ENCODE assay signal across 11 cellular contexts in genomic region chr6:158408552-158409130, GRCh38.
DNase-seq lines count a peak whose midpoint lies in the region; ATAC-seq and TF ChIP-seq lines count a peak whose summit lies in the region.
"Had no signal": no experiment of that assay in that cellular context is flagged by ENCODE, and none has a peak within 500 bp of the region (broad histone marks: within the 10 kb centered on the region; RNA-seq: fewer than 3 reads in every experiment).

No MANE protein-coding gene starts in this region.

- peak overlapping the region; percentile 13 for H3K27ac ChIP-seq in cardiac muscle cell
- H3K27ac ChIP-seq in prostate gland, result no peak overlapping the region
- H3K27ac ChIP-seq: thyroid gland had no signal

- no peaks in the 10 kb centered on the region for H3K36me3 ChIP-seq in cardiac muscle cell
- H3K36me3 ChIP-seq in prostate gland, result no peaks in the 10 kb centered on the region
- H3K36me3 ChIP-seq: thyroid gland had no signal

- no peaks in the 10 kb centered on the region for H3K27me3 Mint-ChIP-seq in activated CD4-positive, alpha-beta memory T cell treated with anti-CD3 and anti-CD28 coated beads for 36 hours
- H3K27me3 Mint-ChIP-seq: T-cell had no signal

- DNase-seq in C1 segment of cervical spinal cord (lab: John Stamatoyannopoulos, UW) (peak in 8 of 14 donors; percentile 3 to 64 (median 42)), amniotic epithelial cell (ENCODE audit: low read depth) (peak; percentile 65), cardiac muscle cell (ENCODE audit: low read depth in 1 of 2, low spot score in 1 of 2) (peak; percentile 25 to 96), posterior vena cava (ENCODE audit: low spot score) (peak; percentile 85), prostate gland (ENCODE audit: low spot score) (no peak)
- DNase-seq in activated CD4-positive, alpha-beta memory T cell treated with anti-CD3 and anti-CD28 coated beads for 36 hours, result no peak
- no peak for DNase-seq in stimulated activated CD4-positive, alpha-beta T cell treated with anti-CD3 and anti-CD28 coated beads, Interleukin-2, amount 100 ng/mL, for 24 hours
- DNase-seq: NCI-H2029, T-cell, thyroid gland had no signal

- no peak overlapping the region for H3K4me3 ChIP-seq in cardiac muscle cell
- no peak overlapping the region for H3K4me3 ChIP-seq in prostate gland
- H3K4me3 ChIP-seq: thyroid gland had no signal

- no peak for ATAC-seq in HG02870 (IDR thresholded peaks at IDR 0.05; ENCODE audit: unreplicated experiment)
- ATAC-seq: T-cell had no signal

- H3K9me3 Mint-ChIP-seq in activated CD4-positive, alpha-beta memory T cell treated with anti-CD3 and anti-CD28 coated beads for 36 hours, result no peaks in the 10 kb centered on the region
- H3K9me3 Mint-ChIP-seq: T-cell had no signal

- no peaks in the 10 kb centered on the region for H3K27me3 ChIP-seq in cardiac muscle cell
- H3K27me3 ChIP-seq in prostate gland (replicated peaks; ENCODE audit: insufficient read depth), result no peaks in the 10 kb centered on the region
- H3K27me3 ChIP-seq: thyroid gland had no signal

- TF ChIP-seq POLR2A in prostate gland (IDR thresholded peaks at IDR 0.05), result no peak

- no peaks in the 10 kb centered on the region for H3K4me1 Mint-ChIP-seq in activated CD4-positive, alpha-beta memory T cell treated with anti-CD3 and anti-CD28 coated beads for 36 hours (ENCODE audit: low read depth)

- CTCF ChIA-PET in activated CD4-positive, alpha-beta memory T cell treated with anti-CD3 and anti-CD28 coated beads for 36 hours (lab: Charles Lee), result interaction anchor here (2.7 kb wide), 1 partner anchor 188 kb away, joined by 6 read pairs; no protein-coding TSS in a partner anchor

- no peak overlapping the region for H3K4me3 Mint-ChIP-seq in activated CD4-positive, alpha-beta memory T cell treated with anti-CD3 and anti-CD28 coated beads for 36 hours
- H3K4me3 Mint-ChIP-seq: T-cell had no signal

- H3K4me1 ChIP-seq in cardiac muscle cell (ENCODE audit: low read depth) (no peaks in the 10 kb centered on the region), prostate gland (replicated peaks) (no peaks in the 10 kb centered on the region)

- no peaks in the 10 kb centered on the region for H3K36me3 Mint-ChIP-seq in activated CD4-positive, alpha-beta memory T cell treated with anti-CD3 and anti-CD28 coated beads for 36 hours

- 43% methylated on average over 9 of the region's 9 CpGs for WGBS in prostate gland

- H3K9me3 ChIP-seq in cardiac muscle cell (ENCODE audit: low read depth), result no peaks in the 10 kb centered on the region
- no peaks in the 10 kb centered on the region for H3K9me3 ChIP-seq in prostate gland
- H3K9me3 ChIP-seq: thyroid gland had no signal

- POLR2A ChIA-PET in activated CD4-positive, alpha-beta memory T cell treated with anti-CD3 and anti-CD28 coated beads for 36 hours (lab: Charles Lee), result no interaction called here

- no peak for TF ChIP-seq CTCF in cardiac muscle cell (IDR thresholded peaks at IDR 0.05; ENCODE audit: low read depth, low read length)
- TF ChIP-seq CTCF in prostate gland (IDR thresholded peaks at IDR 0.05), result no peak

- no peak overlapping the region for H3K27ac Mint-ChIP-seq in activated CD4-positive, alpha-beta memory T cell treated with anti-CD3 and anti-CD28 coated beads for 36 hours
- H3K27ac Mint-ChIP-seq: T-cell had no signal

- intact Hi-C loops in posterior vena cava (cut with DNase I) (no loop called here), prostate gland (cut with DNase I) (no loop called here)
- intact Hi-C loops in activated CD4-positive, alpha-beta memory T cell treated with anti-CD3 and anti-CD28 coated beads for 36 hours (cut with micrococcal nuclease), result no loop called here

Comparison
In these comparisons a context has a peak if more than half of its experiments do, and no peak if none do; other contexts are left out.
1. DNase-seq: peak in C1 segment of cervical spinal cord (8 of 14), amniotic epithelial cell (single experiment), cardiac muscle cell (2 of 2) and posterior vena cava (single experiment); none in activated CD4-positive, alpha-beta memory T cell treated with anti-CD3 and anti-CD28 coated beads for 36 hours (single experiment), prostate gland (single experiment) and stimulated activated CD4-positive, alpha-beta T cell treated with anti-CD3 and anti-CD28 coated beads, Interleukin-2, amount 100 ng/mL, for 24 hours (0 of 2).